Comparison of ENCODE assay signal across 8 cellular contexts in the genomic region with DNA sequence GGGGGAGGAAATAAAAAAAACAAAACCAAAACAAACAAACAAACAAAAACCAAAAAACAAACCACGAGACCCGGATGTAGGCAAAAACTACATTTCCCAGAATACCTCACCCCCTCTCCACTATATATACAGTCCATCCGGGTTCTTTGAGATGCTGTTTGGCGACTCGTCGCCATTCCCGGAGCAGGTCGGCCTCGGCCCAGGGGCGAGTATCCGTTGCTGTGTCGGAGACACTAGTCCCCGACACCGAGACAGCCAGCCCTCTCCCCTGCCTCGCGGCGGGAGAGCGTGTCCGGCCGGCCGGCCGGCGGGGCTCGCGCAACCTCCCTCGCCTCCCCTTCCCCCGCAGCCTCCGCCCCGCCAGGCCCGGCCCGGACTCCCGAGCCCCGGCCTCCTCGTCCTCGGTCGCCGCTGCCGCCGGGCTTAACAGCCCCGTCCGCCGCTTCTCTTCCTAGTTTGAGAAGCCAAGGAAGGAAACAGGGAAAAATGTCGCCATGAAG. TPM values are rescaled to one million over a fixed set of nuclear protein-coding genes. Genes with fewer than 3 reads are reported as not detected.
A peak's percentile ranks its signal among the peaks of the same experiment; 100 is the strongest.
DNase-seq lines count a peak whose midpoint lies in the region; ATAC-seq, FAIRE-seq and TF ChIP-seq lines count a peak whose summit lies in the region.

A gene (plus strand): TSS at position 154 of the 500 bp plus-strand sequence. CDS start 456 bp downstream, outside the sequence.

- DNase-seq in 8988T = peak; percentile 83
- DNase-seq in NCI-H2196 (lab: John Stamatoyannopoulos, UW; ENCODE audit: unreplicated experiment) = peak; percentile 88
- DNase-seq in bronchial epithelial cell (ENCODE audit: low read depth) = peak; percentile 66

- peak within 1 kb of the TSS; percentile 84 for H3K4me2 ChIP-seq in skeletal muscle satellite cell (ENCODE audit: low read length)

- H3K36me3 ChIP-seq in bronchial epithelial cell (ENCODE audit: control insufficient read depth, insufficient read depth, low read length) (peaks cover 2% of the 10 kb centered on the region), iPS-20b (ENCODE audit: insufficient read depth, low read depth, low read length) (peaks cover 34% of the 10 kb centered on the region; the same call in 1 of the 2 replicates), skeletal muscle satellite cell (ENCODE audit: insufficient read depth, low read length) (peaks cover 17% of the 10 kb centered on the region)

- H3K4me1 ChIP-seq in iPS-20b (ENCODE audit: insufficient read depth, low read length) (peaks cover 29% of the 10 kb centered on the region), skeletal muscle satellite cell (ENCODE audit: control insufficient read depth, insufficient read depth, low read length) (peaks cover 47% of the 10 kb centered on the region)

- no peaks in the 10 kb centered on the region for H3K9me3 ChIP-seq in iPS-20b (ENCODE audit: insufficient read depth, low read depth, low read length)
- no peaks in the 10 kb centered on the region for H3K9me3 ChIP-seq in skeletal muscle satellite cell (replicated peaks; ENCODE audit: low read length)

- no peak for FAIRE-seq in bronchial epithelial cell (lab: Jason Lieb, UNC)

- peak within 1 kb of the TSS; percentile 81 for H3K4me3 ChIP-seq in WI38 (ENCODE audit: low read depth, low read length)
- H3K4me3 ChIP-seq in bronchial epithelial cell (ENCODE audit: low read depth, low read length) = peak within 1 kb of the TSS; percentile 60
- peak within 1 kb of the TSS; percentile 81 for H3K4me3 ChIP-seq in iPS-20b (ENCODE audit: low read length)
- H3K4me3 ChIP-seq in skeletal muscle satellite cell (ENCODE audit: low read length) = peak within 1 kb of the TSS; percentile 90

- no peak within 1 kb of the TSS for H3K27ac ChIP-seq in iPS-20b (ENCODE audit: low read length)

- no peak for TF ChIP-seq CTCF in WI38 (IDR thresholded peaks at IDR 0.05; ENCODE audit: low read depth, low read length)
- TF ChIP-seq CTCF in bronchial epithelial cell (IDR thresholded peaks at IDR 0.05; ENCODE audit: insufficient read depth, low read length, severe bottlenecking) = no peak

- H3K27me3 ChIP-seq in bronchial epithelial cell (ENCODE audit: control insufficient read depth, insufficient read depth, low read length) (no peaks in the 10 kb centered on the region), iPS-20b (ENCODE audit: insufficient read depth, low read length) (no peaks in the 10 kb centered on the region), skeletal muscle satellite cell (ENCODE audit: control insufficient read depth, insufficient read depth, low read length) (no peaks in the 10 kb centered on the region)

- H3K9ac ChIP-seq in iPS-20b (ENCODE audit: low read depth, low read length) = peak within 1 kb of the TSS; percentile 77
- H3K9ac ChIP-seq in skeletal muscle satellite cell (ENCODE audit: low read depth, low read length) = peak within 1 kb of the TSS; percentile 96

- ATAC-seq in GM18520 (IDR thresholded peaks at IDR 0.05; ENCODE audit: unreplicated experiment) = peak; percentile 79
- peak; percentile 67 for ATAC-seq in HG03097 (IDR thresholded peaks at IDR 0.05; ENCODE audit: low FRiP score, unreplicated experiment)

RNA-seq across cellular contexts. Expression of the gene that starts here (rescaled TPM):
- total RNA-seq in bronchial epithelial cell = 138 and 157 TPM in 2 replicates
- 97.2 and 108 TPM in 2 replicates for total RNA-seq in skeletal muscle satellite cell (2012; rRNA removed)
